Comparison of ENCODE assay signal across 8 cellular contexts in genomic region chr17:55722742-55723487, GRCh38. TPM values are rescaled to one million over a fixed set of nuclear protein-coding genes. Genes with fewer than 3 reads are reported as not detected.
DNase-seq lines count a peak whose midpoint lies in the region; TF ChIP-seq lines count a peak whose summit lies in the region.

A gene with protein sequence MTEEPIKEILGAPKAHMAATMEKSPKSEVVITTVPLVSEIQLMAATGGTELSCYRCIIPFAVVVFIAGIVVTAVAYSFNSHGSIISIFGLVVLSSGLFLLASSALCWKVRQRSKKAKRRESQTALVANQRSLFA (minus strand): TSS chr17:55722864. CDS start chr17:55721070, 1,794 bp downstream.

- no peak within 1 kb of the TSS for H3K9ac ChIP-seq in HUES48 (ENCODE audit: low read depth, low read length)

- intact Hi-C loops in breast epithelium (cut with DNase I; ENCODE audit: low total_unique reads) (no loop called here), lower leg skin (cut with DNase I; ENCODE audit: low total_unique reads) (no loop called here), tibial artery (cut with DNase I; ENCODE audit: low total_unique reads) (no loop called here)

- H3K9me3 ChIP-seq in HUES48 (ENCODE audit: control insufficient read depth, insufficient read depth, low read length): no peaks in the 10 kb centered on the region
- H3K9me3 ChIP-seq in breast epithelium: no peaks in the 10 kb centered on the region
- H3K9me3 ChIP-seq in tibial artery: no peaks in the 10 kb centered on the region

- DNase-seq in breast epithelium (ENCODE audit: low spot score in 2 of 2) (no peak), lower leg skin (ENCODE audit: low spot score in 2 of 2) (peak; percentile 67 to 88), tibial artery (peak; percentile 51 to 65), cerebellar nuclear complex (lab: John Stamatoyannopoulos, UW) (no peak), NCI-H82 (lab: John Stamatoyannopoulos, UW) (no peak), glomerular visceral epithelial cell (ENCODE audit: extremely low spot score) (no peak), NCI-H526 treated with DMSO at 0.1 percent for 48 hours (lab: John Stamatoyannopoulos, UW) (no peak)

- H3K27me3 ChIP-seq in HUES48 (ENCODE audit: control insufficient read depth, insufficient read depth, low read length): no peaks in the 10 kb centered on the region
- no peaks in the 10 kb centered on the region for H3K27me3 ChIP-seq in breast epithelium
- peaks cover 0 to 2% of the 10 kb centered on the region in 2 donors for H3K27me3 ChIP-seq in tibial artery

- H3K27ac ChIP-seq in HUES48 (ENCODE audit: low read depth, low read length) (no peak within 1 kb of the TSS), breast epithelium (peak within 1 kb of the TSS; percentile 36 to 70), tibial artery (peak within 1 kb of the TSS; percentile 24 to 57)

- H3K36me3 ChIP-seq in HUES48 (ENCODE audit: control insufficient read depth, insufficient read depth, low read length) (no peaks in the 10 kb centered on the region), breast epithelium (no peaks in the 10 kb centered on the region), tibial artery (no peaks in the 10 kb centered on the region)

- WGBS in lower leg skin, 2 donors: 9 to 10% methylated on average over 12 of the region's 12 CpGs

- TF ChIP-seq POLR2A in breast epithelium (IDR thresholded peaks at IDR 0.05) (no peak), lower leg skin (IDR thresholded peaks at IDR 0.05) (no peak)

- H3K4me1 ChIP-seq in HUES48 (ENCODE audit: control insufficient read depth, insufficient read depth, low read length) (peaks cover 27% of the 10 kb centered on the region), breast epithelium (peaks cover 0 to 3% of the 10 kb centered on the region in 2 donors), tibial artery (peaks cover 0 to 33% (median 13%) of the 10 kb centered on the region in 4 donors)

- H3K4me3 ChIP-seq in HUES48 (ENCODE audit: low read depth, low read length): peak within 1 kb of the TSS; percentile 48
- H3K4me3 ChIP-seq in breast epithelium: peak within 1 kb of the TSS; percentile 33 to 53 (median 36)
- H3K4me3 ChIP-seq in lower leg skin (ENCODE audit: low read depth, poor library complexity, severe bottlenecking): no peak within 1 kb of the TSS
- peak within 1 kb of the TSS; percentile 18 to 32 for H3K4me3 ChIP-seq in tibial artery

- TF ChIP-seq CTCF in breast epithelium (IDR thresholded peaks at IDR 0.05) (no peak), lower leg skin (IDR thresholded peaks at IDR 0.05) (no peak), tibial artery (IDR thresholded peaks at IDR 0.05) (no peak)

RNA-seq across cellular contexts. Expression of the gene that starts here (rescaled TPM):
- total RNA-seq in breast epithelium: 10 to 100 TPM in 2 of 3 donors, 1 to 10 TPM in 1; 6.7 to 27.2 (median 20.3) TPM
- 1 to 10 TPM; 1.6 to 6.5 (median 2.6) TPM for total RNA-seq in lower leg skin

Comparison
In these comparisons a context has a peak if more than half of its experiments do, and no peak if none do; other contexts are left out.
1. DNase-seq: peak in lower leg skin (2 of 2) and tibial artery (2 of 2); none in breast epithelium (0 of 2), cerebellar nuclear complex (0 of 2), NCI-H82 (single experiment), glomerular visceral epithelial cell (single experiment) and NCI-H526 treated with DMSO at 0.1 percent for 48 hours (single experiment).